16 cellular contexts compared by ENCODE assay signal in the genomic region with DNA sequence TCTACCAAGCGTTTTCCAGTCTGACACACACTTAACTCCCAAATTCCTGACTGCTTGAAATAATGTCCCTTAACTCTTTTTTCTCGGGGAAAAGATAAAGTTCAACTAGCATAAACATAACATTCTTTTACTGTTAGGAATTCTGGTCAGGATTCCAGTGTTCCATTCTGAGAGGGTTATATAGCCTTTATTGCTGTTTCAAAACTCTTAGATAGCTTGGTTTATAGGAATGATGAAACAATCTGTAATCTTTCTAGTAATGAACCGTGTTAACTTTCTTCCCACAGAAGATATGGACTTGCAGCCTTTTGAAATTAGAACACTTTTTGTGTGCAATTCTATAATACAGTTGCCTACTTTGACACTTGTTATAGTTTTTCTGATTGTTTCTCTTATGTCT. TPM values are rescaled to one million over a fixed set of nuclear protein-coding genes. Genes with fewer than 3 reads are reported as not detected.
A peak's percentile ranks its signal among the peaks of the same experiment; 100 is the strongest.
DNase-seq lines count a peak whose midpoint lies in the region; ATAC-seq and TF ChIP-seq lines count a peak whose summit lies in the region.
"Had no signal": no experiment of that assay in that cellular context is flagged by ENCODE, and none has a peak within 500 bp of the region (broad histone marks: within the 10 kb centered on the region; RNA-seq: fewer than 3 reads in every experiment).

No MANE protein-coding gene starts in this region.

- H3K27me3 ChIP-seq in left ventricle myocardium inferior (ENCODE audit: low read depth) (no peaks in the 10 kb centered on the region), adipocyte (replicated peaks; ENCODE audit: control insufficient read depth, insufficient read depth, low read length) (no peaks in the 10 kb centered on the region)
- H3K27me3 ChIP-seq: thyroid gland had no signal

- no peak for DNase-seq in left ventricle myocardium inferior
- no peak for DNase-seq in Right ventricle myocardium inferior (ENCODE audit: missing footprints)
- DNase-seq in adipocyte (ENCODE audit: low read depth): peak; percentile 83
- DNase-seq in fibroblast of the aortic adventitia (ENCODE audit: low read depth): peak; percentile 94
- no peak for DNase-seq in DMS53 treated with DMSO at 0.1 percent for 48 hours (lab: John Stamatoyannopoulos, UW; ENCODE audit: unreplicated experiment)
- DNase-seq in nucleus accumbens (lab: John Stamatoyannopoulos, UW): no peak
- DNase-seq in NCI-H2029 treated with DMSO at 0.1 percent for 48 hours (lab: John Stamatoyannopoulos, UW): no peak
- DNase-seq: activated CD4-positive, alpha-beta T cell treated with anti-CD3 and anti-CD28 coated beads, Interleukin-2, amount 10 ng/mL, durations not matched to agents 7 days and 5 days; Calu3; glutamatergic neuron; kidney; midbrain; NCI-H2107; thyroid gland had no signal

- intact Hi-C loops in left ventricle myocardium inferior (cut with micrococcal nuclease) (no loop called here), Right ventricle myocardium inferior (cut with DNase I) (no loop called here)

- no peak for ATAC-seq in Right ventricle myocardium inferior
- ATAC-seq in HG03520 (IDR thresholded peaks at IDR 0.05; ENCODE audit: unreplicated experiment): no peak
- ATAC-seq: HCT116 had no signal

- H3K9ac ChIP-seq in adipocyte (ENCODE audit: low read length): peak overlapping the region; percentile 36

- H3K36me3 ChIP-seq in left ventricle myocardium inferior (peaks cover 58% of the 10 kb centered on the region), adipocyte (ENCODE audit: control insufficient read depth, insufficient read depth, low read length, severe bottlenecking) (peaks cover 75% of the 10 kb centered on the region)

- H3K4me1 ChIP-seq in left ventricle myocardium inferior: peaks cover 56% of the 10 kb centered on the region
- H3K4me1 ChIP-seq in adipocyte (ENCODE audit: control insufficient read depth, insufficient read depth, low read length): peaks cover 36% of the 10 kb centered on the region
- H3K4me1 ChIP-seq: thyroid gland had no signal

- H3K27ac ChIP-seq in left ventricle myocardium inferior (replicated peaks): peak overlapping the region; percentile 7
- H3K27ac ChIP-seq: thyroid gland had no signal

- H3K9me3 ChIP-seq in left ventricle myocardium inferior (replicated peaks) (no peaks in the 10 kb centered on the region), adipocyte (ENCODE audit: control insufficient read depth, low read length) (no peaks in the 10 kb centered on the region)
- H3K9me3 ChIP-seq: thyroid gland had no signal

- H3K4me3 ChIP-seq in left ventricle myocardium inferior (no peak overlapping the region), adipocyte (ENCODE audit: low read length) (no peak overlapping the region), fibroblast of the aortic adventitia (ENCODE audit: low read depth, low read length) (no peak overlapping the region)
- H3K4me3 ChIP-seq: thyroid gland had no signal

- no peak for TF ChIP-seq CTCF in left ventricle myocardium inferior (IDR thresholded peaks at IDR 0.05; ENCODE audit: borderline replicate concordance)
- no peak for TF ChIP-seq CTCF in fibroblast of the aortic adventitia (IDR thresholded peaks at IDR 0.05; ENCODE audit: insufficient read depth, low read length)

RNA-seq across cellular contexts. Expression of gene REXO2, which starts 8.6 kb away (rescaled TPM):
- total RNA-seq in left ventricle myocardium inferior: 182 TPM
- 174 TPM for total RNA-seq in Right ventricle myocardium inferior
- total RNA-seq in fibroblast of the aortic adventitia (ENCODE audit: low replicate concordance): 162 and 571 TPM in 2 replicates

RNA-seq across cellular contexts. Expression of gene RBM7, which starts 47.4 kb away (rescaled TPM):
- total RNA-seq in left ventricle myocardium inferior: 20.9 TPM
- 19.6 TPM for total RNA-seq in Right ventricle myocardium inferior
- total RNA-seq in fibroblast of the aortic adventitia (ENCODE audit: low replicate concordance): 5.6 and 45.6 TPM in 2 replicates

RNA-seq across cellular contexts. Expression of gene C11orf71, which starts 47.6 kb away (rescaled TPM):
- 10.5 TPM for total RNA-seq in left ventricle myocardium inferior
- 9.3 TPM for total RNA-seq in Right ventricle myocardium inferior
- total RNA-seq in fibroblast of the aortic adventitia (ENCODE audit: low replicate concordance): 2.5 and 4.2 TPM in 2 replicates

Comparison
In these comparisons a context has a peak if more than half of its experiments do, and no peak if none do; other contexts are left out.
1. DNase-seq: peak in adipocyte (single experiment) and fibroblast of the aortic adventitia (single experiment); none in left ventricle myocardium inferior (single experiment), Right ventricle myocardium inferior (single experiment), DMS53 treated with DMSO at 0.1 percent for 48 hours (single experiment), nucleus accumbens (0 of 56) and NCI-H2029 treated with DMSO at 0.1 percent for 48 hours (single experiment).